9 cellular contexts compared by ENCODE assay signal in genomic region chr6:135922170-135922569, GRCh38.
A peak's percentile ranks its signal among the peaks of the same experiment; 100 is the strongest.
DNase-seq lines count a peak whose midpoint lies in the region; ATAC-seq, FAIRE-seq and TF ChIP-seq lines count a peak whose summit lies in the region.
"Had no signal": no experiment of that assay in that cellular context is flagged by ENCODE, and none has a peak within 500 bp of the region (broad histone marks: within the 10 kb centered on the region; RNA-seq: fewer than 3 reads in every experiment).

No MANE protein-coding gene starts in this region.

- no peak for FAIRE-seq in small intestine (lab: Jason Lieb, UNC)

- no peak for TF ChIP-seq CTCF in AG04450 (IDR thresholded peaks at IDR 0.05; ENCODE audit: low read depth, low read length)
- TF ChIP-seq CTCF in kidney epithelial cell (IDR thresholded peaks at IDR 0.05; ENCODE audit: insufficient read depth, low read length, poor library complexity, severe bottlenecking): no peak

- peak; percentile 80 for ATAC-seq in HG02981 (IDR thresholded peaks at IDR 0.05; ENCODE audit: unreplicated experiment)

- no peak overlapping the region for H3K9ac ChIP-seq in Karpas-422 (ENCODE audit: low read length)
- H3K9ac ChIP-seq: parathyroid adenoma had no signal

- H3K27me3 ChIP-seq in AG04450 (ENCODE audit: control insufficient read depth, insufficient read depth, low read length): no peaks in the 10 kb centered on the region
- no peaks in the 10 kb centered on the region for H3K27me3 ChIP-seq in kidney epithelial cell (ENCODE audit: control insufficient read depth, insufficient read depth, low read length)
- no peaks in the 10 kb centered on the region for H3K27me3 ChIP-seq in small intestine (ENCODE audit: control insufficient read depth in 2 of 2, insufficient read depth in 2 of 2, low read length in 2 of 2)
- H3K27me3 ChIP-seq in Karpas-422 (ENCODE audit: low read length): no peaks in the 10 kb centered on the region

- H3K36me3 ChIP-seq in kidney epithelial cell (ENCODE audit: control insufficient read depth, insufficient read depth, low read length): no peaks in the 10 kb centered on the region
- H3K36me3 ChIP-seq in small intestine (ENCODE audit: control insufficient read depth in 2 of 2, insufficient read depth in 2 of 2, low read length in 2 of 2): no peaks in the 10 kb centered on the region
- no peaks in the 10 kb centered on the region for H3K36me3 ChIP-seq in Karpas-422 (ENCODE audit: insufficient read depth, low read length)

- peak overlapping the region; percentile 62 for H3K27ac ChIP-seq in AG04450 (ENCODE audit: low read depth, low read length)
- H3K27ac ChIP-seq in small intestine (ENCODE audit: low read depth in 1 of 2, low read length in 1 of 2): no peak overlapping the region
- no peak overlapping the region for H3K27ac ChIP-seq in Karpas-422 (ENCODE audit: low read length)
- H3K27ac ChIP-seq: parathyroid adenoma had no signal

- no peak overlapping the region for H2AFZ ChIP-seq in Karpas-422 (ENCODE audit: low read length)
- H2AFZ ChIP-seq: parathyroid adenoma had no signal

- POLR2A ChIA-PET in AG04450 (lab: Yijun Ruan, JAX): no interaction called here

- H4K20me1 ChIP-seq in Karpas-422 (ENCODE audit: insufficient read depth, low read depth, low read length): no peaks in the 10 kb centered on the region

- no peaks in the 10 kb centered on the region for H3K9me2 ChIP-seq in Karpas-422 (replicated peaks; ENCODE audit: insufficient read depth, low read length)

- H3K9me3 ChIP-seq in AG04450 (ENCODE audit: control insufficient read depth, insufficient read depth, low read length) (no peaks in the 10 kb centered on the region), small intestine (ENCODE audit: control insufficient read depth, low read depth) (no peaks in the 10 kb centered on the region), Karpas-422 (ENCODE audit: low read length) (no peaks in the 10 kb centered on the region)

- DNase-seq in AG04450 (ENCODE audit: low read depth, low spot score) (peak; percentile 91), amniotic stem cell (lab: John Stamatoyannopoulos, UW) (peak; percentile 86), kidney epithelial cell (ENCODE audit: low read depth) (peak; percentile 98), NOMO-1 (lab: John Stamatoyannopoulos, UW; ENCODE audit: unreplicated experiment in 2 of 2) (no peak), small intestine (no peak), Karpas-422 (no peak), mucosa of gallbladder (ENCODE audit: low spot score) (no peak)

- no peak overlapping the region for H3K4me2 ChIP-seq in Karpas-422 (ENCODE audit: low read depth, low read length, poor library complexity, severe bottlenecking)

- H3K79me2 ChIP-seq in Karpas-422 (ENCODE audit: low read length): no peaks in the 10 kb centered on the region
- H3K79me2 ChIP-seq: parathyroid adenoma had no signal

- H3K4me3 ChIP-seq in AG04450 (ENCODE audit: low read depth, low read length): no peak overlapping the region
- no peak overlapping the region for H3K4me3 ChIP-seq in kidney epithelial cell (ENCODE audit: low read depth, low read length)
- no peak overlapping the region for H3K4me3 ChIP-seq in small intestine (ENCODE audit: low read depth in 1 of 2, low read length in 2 of 2)
- H3K4me3 ChIP-seq in Karpas-422 (ENCODE audit: low read length): no peak overlapping the region

- H3K4me1 ChIP-seq in small intestine (ENCODE audit: control insufficient read depth in 2 of 2, insufficient read depth in 1 of 2, low read depth in 1 of 2, low read length in 1 of 2): no peaks in the 10 kb centered on the region
- H3K4me1 ChIP-seq in Karpas-422 (ENCODE audit: low read length): no peaks in the 10 kb centered on the region
- H3K4me1 ChIP-seq: parathyroid adenoma had no signal

- CTCF ChIA-PET in AG04450 (lab: Charles Lee): interaction anchor here (1.5 kb wide), 1 partner anchor 304 kb away, joined by 3 read pairs; no protein-coding TSS in a partner anchor

Comparison
In these comparisons a context has a peak if more than half of its experiments do, and no peak if none do; other contexts are left out.
1. DNase-seq: peak in AG04450 (single experiment), amniotic stem cell (single experiment) and kidney epithelial cell (single experiment); none in NOMO-1 (0 of 2), small intestine (single experiment), Karpas-422 (single experiment) and mucosa of gallbladder (single experiment).